Comparison of ENCODE assay signal across 7 cellular contexts in genomic region chr18:56651771-56652092, GRCh38. TPM values are rescaled to one million over a fixed set of nuclear protein-coding genes. Genes with fewer than 3 reads are reported as not detected.
ATAC-seq lines count a peak whose summit lies in the region.

No MANE protein-coding gene starts in this region.

- H3K27ac ChIP-seq in HUES6 (ENCODE audit: low read depth, low read length) (no peak overlapping the region), iPS-20b (ENCODE audit: low read length) (no peak overlapping the region), subcutaneous abdominal adipose tissue (ENCODE audit: low read depth, low read length) (peak overlapping the region; percentile 88)

- peaks cover 49% of the 10 kb centered on the region for H3K4me1 Mint-ChIP-seq in activated T-helper 17 cell treated with anti-CD3 and anti-CD28 coated beads, Interleukin-2, amount 50 U/mL, for 72 hours

- H3K9me3 ChIP-seq in HUES6 (ENCODE audit: control insufficient read depth, insufficient read depth, low read depth, low read length) (no peaks in the 10 kb centered on the region), iPS-20b (ENCODE audit: insufficient read depth, low read depth, low read length) (no peaks in the 10 kb centered on the region), subcutaneous abdominal adipose tissue (ENCODE audit: control insufficient read depth in 5 of 5, low read length in 5 of 5) (no peaks in the 10 kb centered on the region)

- H3K9me3 Mint-ChIP-seq in activated T-helper 17 cell treated with anti-CD3 and anti-CD28 coated beads, Interleukin-2, amount 50 U/mL, for 72 hours, result peaks cover 5% of the 10 kb centered on the region

- H3K27me3 Mint-ChIP-seq in activated T-helper 17 cell treated with anti-CD3 and anti-CD28 coated beads, Interleukin-2, amount 50 U/mL, for 72 hours, result no peaks in the 10 kb centered on the region

- peaks cover 16% of the 10 kb centered on the region for H3K36me3 Mint-ChIP-seq in activated T-helper 17 cell treated with anti-CD3 and anti-CD28 coated beads, Interleukin-2, amount 50 U/mL, for 72 hours (ENCODE audit: low read depth)

- peak overlapping the region; percentile 99 for H3K4me3 Mint-ChIP-seq in activated T-helper 17 cell treated with anti-CD3 and anti-CD28 coated beads, Interleukin-2, amount 50 U/mL, for 72 hours

- H3K36me3 ChIP-seq in HUES6 (ENCODE audit: control insufficient read depth, insufficient read depth, low read length) (no peaks in the 10 kb centered on the region), iPS-20b (ENCODE audit: insufficient read depth, low read depth, low read length) (no peaks in the 10 kb centered on the region), subcutaneous abdominal adipose tissue (ENCODE audit: control insufficient read depth in 5 of 5, insufficient read depth in 5 of 5, low read length in 5 of 5) (no peaks in the 10 kb centered on the region)

- peak overlapping the region; percentile 99 for H3K27ac Mint-ChIP-seq in activated T-helper 17 cell treated with anti-CD3 and anti-CD28 coated beads, Interleukin-2, amount 50 U/mL, for 72 hours

- H3K4me1 ChIP-seq in HUES6 (ENCODE audit: control insufficient read depth, insufficient read depth, low read length), result peaks cover 9% of the 10 kb centered on the region
- peaks cover 7% of the 10 kb centered on the region; the same call in 1 of the 2 replicates for H3K4me1 ChIP-seq in iPS-20b (ENCODE audit: insufficient read depth, low read length)
- peaks cover 4 to 21% (median 15%) of the 10 kb centered on the region in 5 donors for H3K4me1 ChIP-seq in subcutaneous abdominal adipose tissue (ENCODE audit: control insufficient read depth in 5 of 5, insufficient read depth in 5 of 5, low read length in 5 of 5)

- H3K9ac ChIP-seq in HUES6 (ENCODE audit: low read length) (peak overlapping the region; percentile 75), iPS-20b (ENCODE audit: low read depth, low read length) (peak overlapping the region; percentile 73; the same call in 1 of the 2 replicates), subcutaneous abdominal adipose tissue (ENCODE audit: low read length in 5 of 5) (peak overlapping the region; percentile 71 to 92 (median 86))

- no peak for ATAC-seq in activated T-helper 17 cell treated with anti-CD3 and anti-CD28 coated beads, Interleukin-2, amount 50 U/mL, for 72 hours (replicated peaks)
- ATAC-seq in GM19351 (IDR thresholded peaks at IDR 0.05; ENCODE audit: unreplicated experiment), result no peak
- no peak for ATAC-seq in HG03457 (IDR thresholded peaks at IDR 0.05; ENCODE audit: unreplicated experiment)
- ATAC-seq in GM18873 (IDR thresholded peaks at IDR 0.05; ENCODE audit: low FRiP score, unreplicated experiment), result no peak

- H3K27me3 ChIP-seq in HUES6 (ENCODE audit: control insufficient read depth, insufficient read depth, low read length) (no peaks in the 10 kb centered on the region), iPS-20b (ENCODE audit: insufficient read depth, low read length) (no peaks in the 10 kb centered on the region), subcutaneous abdominal adipose tissue (ENCODE audit: control insufficient read depth in 5 of 5, insufficient read depth in 4 of 5, low read length in 5 of 5) (no peaks in the 10 kb centered on the region)

- H3K4me3 ChIP-seq in HUES6 (ENCODE audit: low read depth, low read length) (peak overlapping the region; percentile 89), iPS-20b (ENCODE audit: low read length) (peak overlapping the region; percentile 87), subcutaneous abdominal adipose tissue (ENCODE audit: low read depth in 1 of 5, low read length in 5 of 5) (peak overlapping the region; percentile 94 to 98 (median 97))

RNA-seq across cellular contexts. Expression of gene WDR7, which starts 0.6 kb away (rescaled TPM):
- total RNA-seq in activated T-helper 17 cell treated with anti-CD3 and anti-CD28 coated beads, Interleukin-2, amount 50 U/mL, for 72 hours, result 10 to 100 TPM; 24.9 to 27.4 TPM

RNA-seq across cellular contexts. Expression of gene TXNL1, which starts 13.3 kb away (rescaled TPM):
- total RNA-seq in activated T-helper 17 cell treated with anti-CD3 and anti-CD28 coated beads, Interleukin-2, amount 50 U/mL, for 72 hours, result 10 to 100 TPM; 66.4 to 70.7 TPM
